ENCODE assay signal across 10 cellular contexts in genomic region chr2:33494155-33494779, GRCh38. TPM values are rescaled to one million over a fixed set of nuclear protein-coding genes. Genes with fewer than 3 reads are reported as not detected.
DNase-seq lines count a peak whose midpoint lies in the region; ATAC-seq, FAIRE-seq and TF ChIP-seq lines count a peak whose summit lies in the region.
"Had no signal": no experiment of that assay in that cellular context is flagged by ENCODE, and none has a peak within 500 bp of the region (broad histone marks: within the 10 kb centered on the region; RNA-seq: fewer than 3 reads in every experiment).

No MANE protein-coding gene starts in this region.

- H3K36me3 ChIP-seq in kidney (ENCODE audit: control insufficient read depth in 1 of 2, insufficient read depth in 2 of 2, low read length in 2 of 2): no peaks in the 10 kb centered on the region

- no peaks in the 10 kb centered on the region for H3K9me3 ChIP-seq in kidney (ENCODE audit: control insufficient read depth in 1 of 2, low read length in 2 of 2)

- no peak for TF ChIP-seq CTCF in kidney (IDR thresholded peaks at IDR 0.05; ENCODE audit: borderline replicate concordance, extremely low read depth, insufficient read depth)

- H3K27ac ChIP-seq in epithelial cell of prostate (peak overlapping the region; percentile 56), kidney (ENCODE audit: low read depth in 2 of 2, low read length in 2 of 2) (no peak overlapping the region)

- H3K4me3 ChIP-seq in kidney (ENCODE audit: low read length in 2 of 2): no peak overlapping the region

- peak; percentile 26 for DNase-seq in epithelial cell of prostate (ENCODE audit: low read depth, low spot score)
- no peak for DNase-seq in NCI-H524 (lab: John Stamatoyannopoulos, UW)
- DNase-seq in amygdala (lab: John Stamatoyannopoulos, UW): no peak
- no peak for DNase-seq in kidney
- DNase-seq in effector CD4-positive, alpha-beta T cell: no peak
- DNase-seq: activated CD8-positive, alpha-beta memory T cell treated with anti-CD3 and anti-CD28 coated beads, Interleukin-2, amount 50 U/mL, for 48 hours; NCI-H748 treated with DMSO at 0.1 percent for 48 hours had no signal

- no peak overlapping the region for H3K9ac ChIP-seq in kidney (ENCODE audit: low read length in 2 of 2)

- ATAC-seq in GM18517 (IDR thresholded peaks at IDR 0.05; ENCODE audit: unreplicated experiment) (peak; percentile 66), GM21717 (IDR thresholded peaks at IDR 0.05; ENCODE audit: unreplicated experiment) (peak; percentile 51), HG03457 (IDR thresholded peaks at IDR 0.05; ENCODE audit: unreplicated experiment) (peak; percentile 47)

- no peak for FAIRE-seq in kidney (lab: Jason Lieb, UNC)

- intact Hi-C loops in kidney (cut with DNase I): no loop called here

- H3K4me1 ChIP-seq in kidney (ENCODE audit: control insufficient read depth in 1 of 2, insufficient read depth in 1 of 2, low read depth in 1 of 2, low read length in 2 of 2): peaks cover 5 to 7% of the 10 kb centered on the region in 2 donors

RNA-seq across cellular contexts. Expression of gene RASGRP3, which starts 17.8 kb away (rescaled TPM):
- total RNA-seq in kidney: 22.6 TPM
- 7.8 TPM for polyA plus RNA-seq in kidney (ENCODE audit: insufficient read depth, low read depth, low replicate concordance)
